ENCODE assay signal across 8 cellular contexts in the genomic region with DNA sequence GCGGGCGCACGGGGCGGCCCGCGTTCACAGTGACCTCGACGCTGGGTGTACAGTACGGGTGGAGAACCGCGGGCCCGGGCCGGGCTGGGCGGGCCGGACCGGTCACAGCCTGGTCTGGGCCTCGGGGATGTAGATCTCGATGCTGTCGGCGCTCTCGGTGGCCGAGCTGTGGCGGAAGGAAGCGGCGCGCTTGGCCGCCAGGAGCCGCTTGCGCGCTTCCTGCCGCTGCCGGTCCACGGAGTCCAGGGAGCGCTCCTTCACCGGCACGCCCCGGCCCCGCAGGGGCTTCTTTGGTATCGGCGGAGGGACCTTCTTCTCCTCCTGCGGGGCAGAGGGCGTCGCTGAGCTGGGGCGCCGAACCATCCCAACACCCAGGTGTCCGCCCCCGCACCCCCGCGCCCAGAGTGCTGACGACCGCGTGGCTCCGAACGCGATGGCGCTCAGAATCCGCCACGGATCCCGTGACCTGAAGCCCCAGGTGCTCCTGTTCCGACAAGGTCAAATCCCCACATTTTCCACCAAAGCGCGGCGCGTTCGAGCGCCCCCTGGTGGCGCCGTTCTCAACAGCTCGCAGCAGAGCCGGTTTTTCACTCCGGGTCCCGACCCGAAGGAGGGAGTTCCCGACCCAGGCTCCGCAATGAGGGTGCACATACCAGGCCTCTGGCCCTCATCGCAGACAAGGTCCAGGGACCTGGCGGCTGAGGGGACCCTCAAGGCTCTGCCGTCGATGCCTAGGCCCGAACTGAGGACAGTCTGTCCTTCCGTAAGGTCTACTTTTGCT. TPM values are rescaled to one million over a fixed set of nuclear protein-coding genes. Genes with fewer than 3 reads are reported as not detected.
DNase-seq lines count a peak whose midpoint lies in the region; ATAC-seq and TF ChIP-seq lines count a peak whose summit lies in the region.

No MANE protein-coding gene starts in this region.

- no peak for TF ChIP-seq EP300 in Ishikawa (IDR thresholded peaks at IDR 0.05; ENCODE audit: borderline replicate concordance)

- intact Hi-C loops in left ventricle myocardium inferior (cut with micrococcal nuclease), result no loop called here
- intact Hi-C loops in prostate gland (cut with DNase I), result no loop called here

- WGBS in prostate gland, result 2% methylated on average over 61 of the region's 81 CpGs

- no peaks in the 10 kb centered on the region for H3K36me3 ChIP-seq in left ventricle myocardium inferior
- no peaks in the 10 kb centered on the region for H3K36me3 ChIP-seq in prostate gland

- TF ChIP-seq RAD21 in Ishikawa (IDR thresholded peaks at IDR 0.05; ENCODE audit: low read depth), result peak; percentile 50; the same call in 1 of the 2 replicates

- DNase-seq in CD1c-positive myeloid dendritic cell (ENCODE audit: extremely low spot score) (peak; percentile 88), T-helper 1 cell (peak; percentile 80 to 92 (median 85)), amniotic epithelial cell (ENCODE audit: low read depth) (peak; percentile 63), left ventricle myocardium inferior (peak; percentile 88), prostate gland (ENCODE audit: low spot score) (peak; percentile 65), ureter (ENCODE audit: low spot score) (peak; percentile 91)

- ATAC-seq in GM19397 (IDR thresholded peaks at IDR 0.05; ENCODE audit: unreplicated experiment), result peak; percentile 60

- no peak for TF ChIP-seq POLR2A in prostate gland (IDR thresholded peaks at IDR 0.05)

- H3K4me1 ChIP-seq in left ventricle myocardium inferior (peaks cover 19% of the 10 kb centered on the region), prostate gland (replicated peaks) (no peaks in the 10 kb centered on the region)

- H3K27ac ChIP-seq in left ventricle myocardium inferior (replicated peaks) (peak overlapping the region; percentile 87), prostate gland (peak overlapping the region; percentile 71 to 81)

- H3K27me3 ChIP-seq in left ventricle myocardium inferior (ENCODE audit: low read depth), result peaks cover under 1% of the 10 kb centered on the region
- no peaks in the 10 kb centered on the region for H3K27me3 ChIP-seq in prostate gland (replicated peaks; ENCODE audit: insufficient read depth)

- no peaks in the 10 kb centered on the region for H3K9me3 ChIP-seq in left ventricle myocardium inferior (replicated peaks)
- no peaks in the 10 kb centered on the region for H3K9me3 ChIP-seq in prostate gland

- H3K4me3 ChIP-seq in left ventricle myocardium inferior, result peak overlapping the region; percentile 81
- peak overlapping the region; percentile 53 to 56 for H3K4me3 ChIP-seq in prostate gland

- TF ChIP-seq CTCF in left ventricle myocardium inferior (IDR thresholded peaks at IDR 0.05; ENCODE audit: borderline replicate concordance), result peak; percentile 97
- TF ChIP-seq CTCF in prostate gland (IDR thresholded peaks at IDR 0.05), result peak; percentile 89 to 99 (median 96)

TF ChIP-seq in Ishikawa, 13 proteins besides CTCF, POLR2A, EP300 and RAD21:
- TF ChIP-seq CEBPB (IDR thresholded peaks at IDR 0.05), result no peak
- TF ChIP-seq, protein P1, sequence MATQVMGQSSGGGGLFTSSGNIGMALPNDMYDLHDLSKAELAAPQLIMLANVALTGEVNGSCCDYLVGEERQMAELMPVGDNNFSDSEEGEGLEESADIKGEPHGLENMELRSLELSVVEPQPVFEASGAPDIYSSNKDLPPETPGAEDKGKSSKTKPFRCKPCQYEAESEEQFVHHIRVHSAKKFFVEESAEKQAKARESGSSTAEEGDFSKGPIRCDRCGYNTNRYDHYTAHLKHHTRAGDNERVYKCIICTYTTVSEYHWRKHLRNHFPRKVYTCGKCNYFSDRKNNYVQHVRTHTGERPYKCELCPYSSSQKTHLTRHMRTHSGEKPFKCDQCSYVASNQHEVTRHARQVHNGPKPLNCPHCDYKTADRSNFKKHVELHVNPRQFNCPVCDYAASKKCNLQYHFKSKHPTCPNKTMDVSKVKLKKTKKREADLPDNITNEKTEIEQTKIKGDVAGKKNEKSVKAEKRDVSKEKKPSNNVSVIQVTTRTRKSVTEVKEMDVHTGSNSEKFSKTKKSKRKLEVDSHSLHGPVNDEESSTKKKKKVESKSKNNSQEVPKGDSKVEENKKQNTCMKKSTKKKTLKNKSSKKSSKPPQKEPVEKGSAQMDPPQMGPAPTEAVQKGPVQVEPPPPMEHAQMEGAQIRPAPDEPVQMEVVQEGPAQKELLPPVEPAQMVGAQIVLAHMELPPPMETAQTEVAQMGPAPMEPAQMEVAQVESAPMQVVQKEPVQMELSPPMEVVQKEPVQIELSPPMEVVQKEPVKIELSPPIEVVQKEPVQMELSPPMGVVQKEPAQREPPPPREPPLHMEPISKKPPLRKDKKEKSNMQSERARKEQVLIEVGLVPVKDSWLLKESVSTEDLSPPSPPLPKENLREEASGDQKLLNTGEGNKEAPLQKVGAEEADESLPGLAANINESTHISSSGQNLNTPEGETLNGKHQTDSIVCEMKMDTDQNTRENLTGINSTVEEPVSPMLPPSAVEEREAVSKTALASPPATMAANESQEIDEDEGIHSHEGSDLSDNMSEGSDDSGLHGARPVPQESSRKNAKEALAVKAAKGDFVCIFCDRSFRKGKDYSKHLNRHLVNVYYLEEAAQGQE (IDR thresholded peaks at IDR 0.05; ENCODE audit: low read depth), result peak; percentile 23; the same call in 1 of the 2 replicates
- TF ChIP-seq NFIC (IDR thresholded peaks at IDR 0.05), result no peak
- TF ChIP-seq YY1 (IDR thresholded peaks at IDR 0.05; ENCODE audit: low read depth), result 0 out of 2 replicates have a peak, but pooled peaks have one; percentile 21
- no peak for TF ChIP-seq TEAD4 (IDR thresholded peaks at IDR 0.05)
- TF ChIP-seq, protein P2, sequence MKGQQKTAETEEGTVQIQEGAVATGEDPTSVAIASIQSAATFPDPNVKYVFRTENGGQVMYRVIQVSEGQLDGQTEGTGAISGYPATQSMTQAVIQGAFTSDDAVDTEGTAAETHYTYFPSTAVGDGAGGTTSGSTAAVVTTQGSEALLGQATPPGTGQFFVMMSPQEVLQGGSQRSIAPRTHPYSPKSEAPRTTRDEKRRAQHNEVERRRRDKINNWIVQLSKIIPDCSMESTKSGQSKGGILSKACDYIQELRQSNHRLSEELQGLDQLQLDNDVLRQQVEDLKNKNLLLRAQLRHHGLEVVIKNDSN (IDR thresholded peaks at IDR 0.05), result peak; percentile 73
- TF ChIP-seq TCF12 (IDR thresholded peaks at IDR 0.05; ENCODE audit: low read depth), result no peak
- no peak for TF ChIP-seq FOXM1 (IDR thresholded peaks at IDR 0.05; ENCODE audit: borderline replicate concordance, low read depth)
- no peak for TF ChIP-seq CREB1 (IDR thresholded peaks at IDR 0.05; ENCODE audit: low read depth)
- peak; percentile 65 for TF ChIP-seq EGR1 (IDR thresholded peaks at IDR 0.05)
- TF ChIP-seq, protein P3, sequence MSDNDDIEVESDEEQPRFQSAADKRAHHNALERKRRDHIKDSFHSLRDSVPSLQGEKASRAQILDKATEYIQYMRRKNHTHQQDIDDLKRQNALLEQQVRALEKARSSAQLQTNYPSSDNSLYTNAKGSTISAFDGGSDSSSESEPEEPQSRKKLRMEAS (IDR thresholded peaks at IDR 0.05), result peak; percentile 91
- TF ChIP-seq TAF1 (IDR thresholded peaks at IDR 0.05; ENCODE audit: low read depth), result peak; percentile 47; the same call in 1 of the 2 replicates
- no peak for TF ChIP-seq ZBTB7A (IDR thresholded peaks at IDR 0.05; ENCODE audit: low read depth)

RNA-seq across cellular contexts. Expression of a gene that starts 6.6 kb away (rescaled TPM):
- total RNA-seq in left ventricle myocardium inferior (37.9 TPM), prostate gland (10 to 100 TPM; 10.7 to 29.6 TPM), ureter (37.6 TPM)

Comparison
In these comparisons a context has a peak if more than half of its experiments do, and no peak if none do; other contexts are left out.
1. Peak in every context shown above with its lines: DNase-seq, ATAC-seq, H3K4me3 ChIP-seq and H3K27ac ChIP-seq.